10 cellular contexts compared by ENCODE assay signal in the genomic region with DNA sequence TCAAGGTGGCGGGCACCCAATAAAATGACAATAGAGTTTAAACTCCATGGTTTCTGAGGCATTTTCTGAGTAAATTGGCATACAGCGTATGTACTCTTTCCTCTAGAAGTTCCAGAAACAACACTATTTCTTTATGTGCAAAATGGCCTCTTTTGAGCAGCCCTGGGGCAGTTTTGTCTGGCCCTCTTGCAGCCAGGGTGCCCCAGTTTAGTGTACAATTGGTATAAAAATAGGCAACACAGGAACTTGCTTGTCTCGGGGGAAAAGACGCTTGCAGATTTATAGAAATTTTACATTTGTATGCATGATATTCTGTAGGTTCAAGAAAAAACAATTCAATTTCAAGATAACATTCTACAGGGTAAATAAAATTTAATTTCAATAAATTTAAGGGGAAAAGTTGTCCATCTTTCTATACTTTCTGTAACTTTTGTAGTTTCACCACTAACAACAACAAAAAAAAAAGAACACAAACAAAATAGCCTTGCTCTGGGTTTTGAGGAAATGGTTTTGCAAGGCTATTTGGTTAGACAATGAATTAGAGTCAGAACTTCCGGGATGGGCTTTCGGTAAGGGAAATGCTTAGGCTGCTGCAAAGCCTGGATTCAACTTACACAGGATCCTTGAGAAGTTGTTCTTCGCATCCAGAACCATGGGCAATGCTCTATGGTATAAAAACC. TPM values are rescaled to one million over a fixed set of nuclear protein-coding genes. Genes with fewer than 3 reads are reported as not detected.
DNase-seq lines count a peak whose midpoint lies in the region; ATAC-seq and TF ChIP-seq lines count a peak whose summit lies in the region.
"Had no signal": no experiment of that assay in that cellular context is flagged by ENCODE, and none has a peak within 500 bp of the region (broad histone marks: within the 10 kb centered on the region; RNA-seq: fewer than 3 reads in every experiment).

No MANE protein-coding gene starts in this region.

- peak overlapping the region; percentile 77 to 91 (median 83) for H3K27ac Mint-ChIP-seq in IgD-negative memory B cell

- H3K9me3 ChIP-seq in lower lobe of right lung (no peaks in the 10 kb centered on the region), ovary (no peaks in the 10 kb centered on the region)

- H3K4me1 Mint-ChIP-seq in IgD-negative memory B cell = peaks cover 79 to 88% (median 83%) of the 10 kb centered on the region in 3 donors

- no peaks in the 10 kb centered on the region for H3K27me3 ChIP-seq in lower lobe of right lung (ENCODE audit: low read depth)
- no peaks in the 10 kb centered on the region for H3K27me3 ChIP-seq in ovary

- no peak for TF ChIP-seq POLR2A in ovary (IDR thresholded peaks at IDR 0.05)

- H3K36me3 ChIP-seq in lower lobe of right lung = no peaks in the 10 kb centered on the region
- no peaks in the 10 kb centered on the region for H3K36me3 ChIP-seq in ovary

- H3K36me3 Mint-ChIP-seq in IgD-negative memory B cell = no peaks in the 10 kb centered on the region

- 84 to 91% (median 90%) methylated on average over 7 of the region's 7 CpGs for WGBS in ovary, 3 donors

- no peaks in the 10 kb centered on the region for H3K9me3 Mint-ChIP-seq in IgD-negative memory B cell

- H3K4me3 Mint-ChIP-seq in IgD-negative memory B cell = peak overlapping the region; percentile 78 to 84 (median 82)

- H3K27ac ChIP-seq in lower lobe of right lung (peak overlapping the region; percentile 50), ovary (no peak overlapping the region)

- ATAC-seq in GM21390 (IDR thresholded peaks at IDR 0.05; ENCODE audit: unreplicated experiment) (peak; percentile 43), lower lobe of right lung (no peak)

- intact Hi-C loops in lower lobe of right lung (cut with DNase I) = no loop called here
- intact Hi-C loops in ovary (cut with DNase I) = no loop called here

- H3K27me3 Mint-ChIP-seq in IgD-negative memory B cell = no peaks in the 10 kb centered on the region

- no peak for TF ChIP-seq EP300 in ovary (IDR thresholded peaks at IDR 0.05)

- no peak for DNase-seq in GM12864 (ENCODE audit: low read depth)
- no peak for DNase-seq in lower lobe of right lung
- DNase-seq in cerebellar cortex (ENCODE audit: low spot score) = no peak
- DNase-seq in cerebellum (ENCODE audit: low spot score) = no peak
- no peak for DNase-seq in ovary
- no peak for DNase-seq in AG08395 (ENCODE audit: low spot score)
- DNase-seq: NCI-H1436, small intestine had no signal

- peaks cover 81% of the 10 kb centered on the region for H3K4me1 ChIP-seq in lower lobe of right lung
- H3K4me1 ChIP-seq in ovary (ENCODE audit: insufficient read depth) = peaks cover 8% of the 10 kb centered on the region

- H3K4me3 ChIP-seq in GM12864 (ENCODE audit: low read depth, low read length) (peak overlapping the region; percentile 35), lower lobe of right lung (no peak overlapping the region), ovary (no peak overlapping the region)

- TF ChIP-seq CTCF in GM12864 (IDR thresholded peaks at IDR 0.05; ENCODE audit: low read depth, low read length, missing control alignments) (no peak), lower lobe of right lung (IDR thresholded peaks at IDR 0.05) (no peak), ovary (IDR thresholded peaks at IDR 0.05) (no peak)

RNA-seq across cellular contexts. Expression of gene LRCH1, which starts 45.3 kb away (rescaled TPM):
- polyA plus RNA-seq in IgD-negative memory B cell (7.6 TPM), ovary (10 to 100 TPM in 1 of 2 donors, 1 to 10 TPM in 1; 7.6 to 18.8 TPM)
- total RNA-seq in lower lobe of right lung (25.9 TPM), cerebellum (25.3 TPM), ovary (10 to 100 TPM; 10.1 to 19.3 (median 15.8) TPM)
